ENCODE assay signal across 8 cellular contexts in the genomic region with DNA sequence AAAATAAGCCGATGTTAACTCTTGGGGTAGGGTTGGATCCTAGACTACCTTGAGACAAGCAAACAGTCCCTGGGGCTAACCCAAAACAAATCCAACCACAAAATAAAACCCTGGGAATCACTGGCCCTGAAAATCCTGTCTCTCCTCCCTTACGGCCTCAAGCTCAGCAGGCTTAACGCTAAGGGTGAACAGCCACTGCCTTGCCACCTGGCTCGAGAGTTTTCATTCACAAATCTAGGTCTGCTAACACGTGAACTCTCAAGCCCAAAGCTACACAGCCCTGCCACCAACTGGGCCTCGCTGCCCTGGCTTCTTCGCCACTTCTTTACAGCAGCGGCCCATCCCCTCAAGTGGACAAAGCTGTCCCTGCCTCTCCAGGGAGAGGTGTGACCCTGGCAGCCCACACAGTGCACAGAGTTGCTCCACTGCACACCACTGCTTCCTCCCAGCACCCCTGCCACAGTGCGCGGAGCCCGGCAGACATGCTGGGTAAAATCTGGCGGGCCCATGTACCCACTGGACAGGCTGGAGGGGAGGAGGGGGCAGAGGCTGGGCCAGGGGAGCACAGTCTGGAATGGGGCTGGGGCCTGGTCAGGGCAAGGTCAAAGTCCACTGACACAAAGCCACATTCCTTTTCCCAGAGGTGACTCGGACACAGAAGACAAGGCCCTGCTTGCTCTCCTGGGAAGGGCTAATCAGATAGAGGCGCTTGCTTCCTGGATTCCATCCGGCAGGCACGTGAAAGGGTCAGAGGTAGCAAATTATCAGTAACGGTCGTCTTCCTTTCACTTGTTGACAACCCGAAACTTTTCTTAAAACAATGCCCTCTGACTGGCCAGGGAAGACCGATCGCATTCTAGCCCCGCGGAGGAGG. TPM values are rescaled to one million over a fixed set of nuclear protein-coding genes. Genes with fewer than 3 reads are reported as not detected.
DNase-seq lines count a peak whose midpoint lies in the region; ATAC-seq and TF ChIP-seq lines count a peak whose summit lies in the region.

No MANE protein-coding gene starts in this region.

- peaks cover 4% of the 10 kb centered on the region; the same call in 1 of the 2 replicates for H3K36me3 ChIP-seq in SJCRH30
- peaks cover 13 to 75% (median 64%) of the 10 kb centered on the region in 4 donors for H3K36me3 ChIP-seq in esophagus muscularis mucosa
- H3K36me3 ChIP-seq in parathyroid adenoma (ENCODE audit: control insufficient read depth, insufficient read depth, low read length): no peaks in the 10 kb centered on the region

- peak overlapping the region; percentile 92 for H3K4me2 ChIP-seq in parathyroid adenoma (ENCODE audit: low read length)

- no peak for TF ChIP-seq CTCF in esophagus muscularis mucosa (IDR thresholded peaks at IDR 0.05)
- TF ChIP-seq CTCF in parathyroid adenoma (IDR thresholded peaks at IDR 0.05): no peak

- DNase-seq in NCI-H748 (lab: John Stamatoyannopoulos, UW; ENCODE audit: unreplicated experiment) (peak; percentile 45), NCI-H748 treated with DMSO at 0.1 percent for 48 hours (lab: John Stamatoyannopoulos, UW) (no peak), SJCRH30 (peak in 1 of 2 experiments; percentile 50), esophagus muscularis mucosa (ENCODE audit: extremely low spot score) (no peak), NCI-H446 (lab: John Stamatoyannopoulos, UW) (no peak)
- no peak for DNase-seq in stimulated activated CD4-positive, alpha-beta T cell treated with anti-CD3 and anti-CD28 coated beads, Interleukin-15, amount 100 ng/mL, for 24 hours

- H3K9me3 ChIP-seq in SJCRH30 (replicated peaks): no peaks in the 10 kb centered on the region
- no peaks in the 10 kb centered on the region for H3K9me3 ChIP-seq in esophagus muscularis mucosa
- H3K9me3 ChIP-seq in parathyroid adenoma (ENCODE audit: control insufficient read depth, low read length): no peaks in the 10 kb centered on the region

- H3K4me1 ChIP-seq in SJCRH30 (peaks cover 5% of the 10 kb centered on the region; the same call in 1 of the 2 replicates), esophagus muscularis mucosa (peaks cover 15 to 25% (median 20%) of the 10 kb centered on the region in 4 donors), parathyroid adenoma (peaks cover 4% of the 10 kb centered on the region)

- H3K27me3 ChIP-seq in SJCRH30 (no peaks in the 10 kb centered on the region), esophagus muscularis mucosa (no peaks in the 10 kb centered on the region), parathyroid adenoma (ENCODE audit: control insufficient read depth, insufficient read depth, low read length) (no peaks in the 10 kb centered on the region)

- H3K27ac ChIP-seq in SJCRH30 (no peak overlapping the region), esophagus muscularis mucosa (replicated peaks in 1 of 4) (peak overlapping the region; percentile 63 to 79 (median 70)), parathyroid adenoma (no peak overlapping the region)

- no peak for TF ChIP-seq EP300 in esophagus muscularis mucosa (IDR thresholded peaks at IDR 0.05)

- TF ChIP-seq POLR2A in esophagus muscularis mucosa (IDR thresholded peaks at IDR 0.05; ENCODE audit: low read depth): no peak

- no peak for ATAC-seq in GM19397 (IDR thresholded peaks at IDR 0.05; ENCODE audit: unreplicated experiment)

- H2AFZ ChIP-seq in parathyroid adenoma: peak overlapping the region; percentile 85

- WGBS in esophagus muscularis mucosa: 50% methylated on average over 19 of the region's 23 CpGs

- H3K4me3 ChIP-seq in SJCRH30: peak overlapping the region; percentile 87
- peak overlapping the region; percentile 62 to 84 (median 78) for H3K4me3 ChIP-seq in esophagus muscularis mucosa
- peak overlapping the region; percentile 79 for H3K4me3 ChIP-seq in parathyroid adenoma (ENCODE audit: low read depth, low read length)

- no peak overlapping the region for H3K9ac ChIP-seq in parathyroid adenoma

- H3K79me2 ChIP-seq in parathyroid adenoma: peaks cover 13% of the 10 kb centered on the region

- intact Hi-C loops in esophagus muscularis mucosa (cut with DNase I): no loop called here

RNA-seq across cellular contexts. Expression of a gene that starts 1.0 kb away (rescaled TPM):
- 30.2 and 33.0 TPM in 2 replicates for total RNA-seq in SJCRH30 (2014; rRNA removed; shearing (Covaris generic))
- total RNA-seq in esophagus muscularis mucosa: 10 to 100 TPM; 27.4 to 38.7 (median 33.3) TPM

RNA-seq across cellular contexts. Expression of a gene that starts 7.8 kb away (rescaled TPM):
- 20.1 and 23.5 TPM in 2 replicates for total RNA-seq in SJCRH30 (2014; rRNA removed; shearing (Covaris generic))
- total RNA-seq in esophagus muscularis mucosa: 10 to 100 TPM; 13.9 to 27.0 (median 19.9) TPM

RNA-seq across cellular contexts. Expression of a gene that starts 8.2 kb away (rescaled TPM):
- 3.8 and 4.9 TPM in 2 replicates for total RNA-seq in SJCRH30 (2014; rRNA removed; shearing (Covaris generic))
- 1 to 10 TPM in 1 of 4 donors, under 1 TPM in 1, not detected in 2; 0.78 to 1.8 TPM for total RNA-seq in esophagus muscularis mucosa

RNA-seq across cellular contexts. Expression of a gene that starts 17.3 kb away (rescaled TPM):
- total RNA-seq in SJCRH30 (2014; rRNA removed; shearing (Covaris generic)): 27.3 and 29.0 TPM in 2 replicates
- 10 to 100 TPM; 23.7 to 41.7 (median 33.6) TPM for total RNA-seq in esophagus muscularis mucosa

RNA-seq across cellular contexts. Expression of a gene that starts 18.7 kb away (rescaled TPM):
- total RNA-seq in SJCRH30 (2014; rRNA removed; shearing (Covaris generic)): 266 and 312 TPM in 2 replicates
- 100 to 1,000 TPM; 131 to 139 (median 135) TPM for total RNA-seq in esophagus muscularis mucosa

Comparison
In these comparisons a context has a peak if more than half of its experiments do, and no peak if none do; other contexts are left out.
1. H3K27ac ChIP-seq: peak in esophagus muscularis mucosa (4 of 4); none in SJCRH30 (single experiment) and parathyroid adenoma (single experiment).
2. Peak in every context shown above with its lines, with median percentiles within 50 percentile points of each other: H3K4me3 ChIP-seq.